17 cellular contexts compared by ENCODE assay signal in the genomic region with DNA sequence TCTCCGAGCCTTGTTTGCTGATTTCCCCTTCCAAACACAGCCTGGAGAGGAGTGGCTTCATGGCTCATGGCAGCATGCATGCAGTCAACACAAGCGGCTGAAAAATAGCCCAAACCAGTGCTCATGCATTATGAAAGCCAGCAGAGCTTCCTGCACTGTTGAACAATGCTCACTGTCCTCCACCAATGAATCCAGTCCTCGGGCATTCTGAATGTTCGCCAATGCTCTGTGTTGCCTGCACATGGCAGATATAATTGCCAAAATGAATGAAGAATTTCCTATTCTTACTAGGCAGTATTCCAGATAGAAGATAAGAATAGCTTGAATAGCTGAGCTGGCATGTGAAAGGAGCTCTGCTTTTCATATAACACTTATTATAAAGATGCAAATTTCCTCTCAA.
DNase-seq lines count a peak whose midpoint lies in the region; ATAC-seq and TF ChIP-seq lines count a peak whose summit lies in the region.
"Had no signal": no experiment of that assay in that cellular context is flagged by ENCODE, and none has a peak within 500 bp of the region (broad histone marks: within the 10 kb centered on the region; RNA-seq: fewer than 3 reads in every experiment).

No MANE protein-coding gene starts in this region.

- no peak overlapping the region for H3K4me3 ChIP-seq in GM23338
- peak overlapping the region; percentile 66 for H3K4me3 ChIP-seq in SK-N-MC
- H3K4me3 ChIP-seq in fibroblast of lung (replicated peaks in 1 of 4; ENCODE audit: control extremely low read depth in 1 of 4, insufficient read depth in 1 of 4, low read depth in 3 of 4, low read length in 4 of 4), result no peak overlapping the region
- no peak overlapping the region for H3K4me3 ChIP-seq in esophagus squamous epithelium
- H3K4me3 ChIP-seq: colonic mucosa, SJSA1 had no signal

- H3K27ac Mint-ChIP-seq in GM23338 (no peak overlapping the region; the same call in 1 of the 2 replicates), neural crest cell (ENCODE audit: unreplicated experiment) (peak overlapping the region; percentile 27)
- H3K27ac Mint-ChIP-seq: activated CD4-positive, alpha-beta memory T cell treated with anti-CD3 and anti-CD28 coated beads for 36 hours; activated naive CD8-positive, alpha-beta T cell treated with anti-CD3 and anti-CD28 coated beads, Interleukin-2, amount 50 U/mL, for 24 hours; B cell; nephron had no signal

- H3K9me3 ChIP-seq in SK-N-MC (ENCODE audit: low read depth, low read length) (no peaks in the 10 kb centered on the region), fibroblast of lung (ENCODE audit: control insufficient read depth, insufficient read depth, low read depth, low read length) (no peaks in the 10 kb centered on the region), esophagus squamous epithelium (no peaks in the 10 kb centered on the region)
- H3K9me3 ChIP-seq: colonic mucosa, SJSA1 had no signal

- DNase-seq in GM23338 (ENCODE audit: low spot score), result no peak
- no peak for DNase-seq in SK-N-MC (ENCODE audit: low read depth, low spot score)
- DNase-seq in fibroblast of lung (ENCODE audit: low read depth in 2 of 2), result peak; percentile 24 to 73
- no peak for DNase-seq in neural crest cell (ENCODE audit: low read depth, low spot score)
- no peak for DNase-seq in stimulated activated CD4-positive, alpha-beta T cell treated with anti-CD3 and anti-CD28 coated beads, Interleukin-1b, Interleukin-23, amount 100 ng/mL, for 48 hours
- no peak for DNase-seq in NAMALWA (ENCODE audit: low spot score)
- DNase-seq in esophagus squamous epithelium (lab: John Stamatoyannopoulos, UW), result no peak
- DNase-seq: activated CD4-positive, alpha-beta memory T cell treated with anti-CD3 and anti-CD28 coated beads for 36 hours; activated naive CD8-positive, alpha-beta T cell treated with anti-CD3 and anti-CD28 coated beads, Interleukin-2, amount 50 U/mL, for 24 hours; colonic mucosa; NCI-H1105; NCI-H345 had no signal

- H3K9me3 Mint-ChIP-seq in GM23338 (no peaks in the 10 kb centered on the region), neural crest cell (peaks cover 2% of the 10 kb centered on the region)
- H3K9me3 Mint-ChIP-seq: activated naive CD8-positive, alpha-beta T cell treated with anti-CD3 and anti-CD28 coated beads, Interleukin-2, amount 50 U/mL, for 24 hours; nephron had no signal

- no peak overlapping the region for H3K27ac ChIP-seq in GM23338 (ENCODE audit: low read depth)
- peak overlapping the region; percentile 92 for H3K27ac ChIP-seq in SK-N-MC
- no peak overlapping the region for H3K27ac ChIP-seq in fibroblast of lung (ENCODE audit: insufficient read depth, low read length)
- no peak overlapping the region for H3K27ac ChIP-seq in esophagus squamous epithelium
- H3K27ac ChIP-seq: colonic mucosa, SJSA1 had no signal

- H3K4me1 Mint-ChIP-seq in GM23338, result peaks cover 10% of the 10 kb centered on the region; the same call in 2 of the 3 replicates
- peaks cover 9% of the 10 kb centered on the region for H3K4me1 Mint-ChIP-seq in neural crest cell
- H3K4me1 Mint-ChIP-seq: activated naive CD8-positive, alpha-beta T cell treated with anti-CD3 and anti-CD28 coated beads, Interleukin-2, amount 50 U/mL, for 24 hours; B cell had no signal

- ATAC-seq in GM23338 (no peak), GM18868 (IDR thresholded peaks at IDR 0.05; ENCODE audit: unreplicated experiment) (no peak)
- ATAC-seq: activated naive CD8-positive, alpha-beta T cell treated with anti-CD3 and anti-CD28 coated beads, Interleukin-2, amount 50 U/mL, for 24 hours; sciatic nerve had no signal

- H3K36me3 ChIP-seq in GM23338 (ENCODE audit: insufficient read depth) (no peaks in the 10 kb centered on the region), SK-N-MC (ENCODE audit: insufficient read depth, low read length) (no peaks in the 10 kb centered on the region), fibroblast of lung (ENCODE audit: control insufficient read depth, insufficient read depth, low read length) (no peaks in the 10 kb centered on the region), esophagus squamous epithelium (no peaks in the 10 kb centered on the region)
- H3K36me3 ChIP-seq: colonic mucosa, SJSA1 had no signal

- H3K4me3 Mint-ChIP-seq in GM23338 (no peak overlapping the region), neural crest cell (no peak overlapping the region)
- H3K4me3 Mint-ChIP-seq: activated CD4-positive, alpha-beta memory T cell treated with anti-CD3 and anti-CD28 coated beads for 36 hours; activated naive CD8-positive, alpha-beta T cell treated with anti-CD3 and anti-CD28 coated beads, Interleukin-2, amount 50 U/mL, for 24 hours; B cell; nephron had no signal

- H3K27me3 Mint-ChIP-seq in GM23338 (ENCODE audit: insufficient read depth, low read depth, poor library complexity), result no peaks in the 10 kb centered on the region
- H3K27me3 Mint-ChIP-seq in neural crest cell (ENCODE audit: low read depth), result no peaks in the 10 kb centered on the region
- H3K27me3 Mint-ChIP-seq: activated CD4-positive, alpha-beta memory T cell treated with anti-CD3 and anti-CD28 coated beads for 36 hours; activated naive CD8-positive, alpha-beta T cell treated with anti-CD3 and anti-CD28 coated beads, Interleukin-2, amount 50 U/mL, for 24 hours; B cell had no signal

- no peaks in the 10 kb centered on the region for H4K20me1 ChIP-seq in GM23338 (replicated peaks; ENCODE audit: insufficient read depth)
- no peaks in the 10 kb centered on the region for H4K20me1 ChIP-seq in fibroblast of lung (ENCODE audit: control insufficient read depth, extremely low read depth, insufficient read depth, low read length)

- H3K4me2 ChIP-seq in GM23338 (0 out of 2 replicates have a peak overlapping the region, but pooled peaks have one; percentile 50), fibroblast of lung (ENCODE audit: extremely low read depth, insufficient read depth, low read length) (no peak overlapping the region)

- no peaks in the 10 kb centered on the region for H3F3A ChIP-seq in GM23338 (replicated peaks; ENCODE audit: low read depth)

- H3K27me3 ChIP-seq in GM23338 (ENCODE audit: insufficient read depth) (no peaks in the 10 kb centered on the region), fibroblast of lung (ENCODE audit: control insufficient read depth, insufficient read depth, low read length) (no peaks in the 10 kb centered on the region), esophagus squamous epithelium (peaks cover 0 to 7% (median 0%) of the 10 kb centered on the region in 4 donors)
- H3K27me3 ChIP-seq: colonic mucosa, SJSA1 had no signal

- H3K79me2 ChIP-seq in GM23338 (replicated peaks; ENCODE audit: insufficient read depth) (no peaks in the 10 kb centered on the region), fibroblast of lung (ENCODE audit: control insufficient read depth, insufficient read depth, low read length) (no peaks in the 10 kb centered on the region)

- H2AFZ ChIP-seq in GM23338, result 0 out of 2 replicates have a peak overlapping the region, but pooled peaks have one; percentile 8
- H2AFZ ChIP-seq in fibroblast of lung (ENCODE audit: low read length), result no peak overlapping the region

- H3K36me3 Mint-ChIP-seq in GM23338 (ENCODE audit: low read depth), result no peaks in the 10 kb centered on the region
- no peaks in the 10 kb centered on the region for H3K36me3 Mint-ChIP-seq in neural crest cell (ENCODE audit: low read depth)
- H3K36me3 Mint-ChIP-seq: activated CD4-positive, alpha-beta memory T cell treated with anti-CD3 and anti-CD28 coated beads for 36 hours had no signal

- no peaks in the 10 kb centered on the region for H3K9me2 ChIP-seq in GM23338 (ENCODE audit: insufficient read depth)

- TF ChIP-seq POLR2A in esophagus squamous epithelium (IDR thresholded peaks at IDR 0.05), result no peak

- H3K4me1 ChIP-seq in GM23338 (ENCODE audit: insufficient read depth), result peaks cover 15% of the 10 kb centered on the region
- H3K4me1 ChIP-seq in fibroblast of lung (ENCODE audit: control insufficient read depth, extremely low read depth, insufficient read depth, low read length), result no peaks in the 10 kb centered on the region
- peaks cover 0 to 5% (median 5%) of the 10 kb centered on the region in 3 donors for H3K4me1 ChIP-seq in esophagus squamous epithelium
- H3K4me1 ChIP-seq: colonic mucosa, SJSA1 had no signal

- intact Hi-C loops in esophagus squamous epithelium (cut with DNase I), result no loop called here

- H3K9ac ChIP-seq in SK-N-MC (ENCODE audit: insufficient read length) (peak overlapping the region; percentile 51), fibroblast of lung (ENCODE audit: insufficient read depth, low read length) (no peak overlapping the region)

- 19 to 20% methylated on average over 3 to 4 of the region's 4 CpGs for WGBS in esophagus squamous epithelium, 2 donors

- TF ChIP-seq CTCF in GM23338 (conservative IDR thresholded peaks at IDR 0.05; ENCODE audit: low read depth in 2 of 2) (no peak), fibroblast of lung (conservative IDR thresholded peaks at IDR 0.05 in 1 of 2, IDR thresholded peaks at IDR 0.05 in 1 of 2; ENCODE audit: low read depth in 1 of 2, low read length in 2 of 2) (no peak), neural crest cell (conservative IDR thresholded peaks at IDR 0.05) (no peak), esophagus squamous epithelium (IDR thresholded peaks at IDR 0.05) (no peak)

TF ChIP-seq in GM23338, 12 proteins besides CTCF, POLR2A, EP300 and RAD21 (continues in another document):
- TF ChIP-seq POLR2AphosphoS5 (IDR thresholded peaks at IDR 0.05; ENCODE audit: low read depth) (no peak), EZH2phosphoT487 (IDR thresholded peaks at IDR 0.05; ENCODE audit: unreplicated experiment) (no peak)

Comparison
In these comparisons a context has a peak if more than half of its experiments do, and no peak if none do; other contexts are left out.
1. DNase-seq: peak in fibroblast of lung (2 of 2); none in GM23338 (single experiment), SK-N-MC (single experiment), neural crest cell (single experiment), stimulated activated CD4-positive, alpha-beta T cell treated with anti-CD3 and anti-CD28 coated beads, Interleukin-1b, Interleukin-23, amount 100 ng/mL, for 48 hours (single experiment), NAMALWA (single experiment) and esophagus squamous epithelium (single experiment).